Comparison of ENCODE assay signal across 1 cellular context in the genomic region with DNA sequence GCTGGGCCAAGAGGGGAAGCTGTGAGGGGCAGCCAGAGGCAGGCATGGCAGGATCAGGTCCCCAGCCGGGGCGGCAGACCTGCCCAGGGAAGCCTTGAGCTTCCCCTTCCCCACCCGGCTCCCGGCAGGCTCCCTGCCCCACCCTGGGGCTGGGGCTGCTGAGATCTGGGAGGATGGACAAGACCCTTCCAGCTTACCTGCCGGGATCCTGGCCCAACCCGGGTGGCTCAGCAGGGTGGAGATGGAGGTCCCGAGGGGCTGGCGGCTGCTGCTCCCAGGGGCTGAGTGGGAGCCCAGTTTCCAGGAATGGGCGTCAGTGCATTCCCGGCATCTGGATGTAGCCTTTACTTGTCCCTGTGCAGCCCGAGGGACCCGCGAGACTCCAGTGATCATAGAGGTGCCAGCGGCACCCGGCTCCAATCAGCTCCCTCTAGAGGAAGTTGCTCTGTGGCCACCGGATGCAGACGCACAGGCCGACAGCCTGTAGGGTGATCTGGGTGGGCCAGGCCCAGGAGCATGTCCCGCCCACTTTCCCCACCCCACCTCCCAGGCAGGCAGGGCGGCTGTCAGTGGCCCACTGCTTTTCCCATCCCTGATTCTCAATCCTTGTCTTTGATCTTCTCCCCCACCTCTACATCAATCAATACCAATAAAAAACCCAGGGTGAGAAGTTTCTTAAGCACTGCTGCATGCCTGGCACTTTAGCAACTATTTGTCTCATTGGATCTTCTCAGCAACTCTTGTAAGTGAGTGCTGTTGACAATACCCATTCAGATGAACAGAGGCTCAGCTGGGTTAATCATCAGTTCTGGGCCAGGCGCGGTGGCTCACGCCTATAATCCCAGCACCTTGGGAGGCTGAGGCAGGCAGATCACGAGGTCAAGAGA.
TF ChIP-seq lines count a peak whose summit lies in the region.

A gene (minus strand): TSS at position 449 of the 887 bp plus-strand sequence. CDS start 2,672 bp downstream, outside the sequence.

TF ChIP-seq in GM12878, 131 proteins besides CTCF, POLR2A, EP300 and RAD21 (continued from another document and continues in another):
- TF ChIP-seq HDAC2 (IDR thresholded peaks at IDR 0.05) (no peak), BACH1 (IDR thresholded peaks at IDR 0.05; ENCODE audit: borderline replicate concordance) (peak; percentile 19; the same call in 1 of the 2 replicates), RFX5 (IDR thresholded peaks at IDR 0.05; ENCODE audit: low read depth, low read length) (no peak), ZNF24 (IDR thresholded peaks at IDR 0.05) (no peak), TARDBP (IDR thresholded peaks at IDR 0.05; ENCODE audit: borderline replicate concordance) (no peak), SREBF1 (IDR thresholded peaks at IDR 0.05; ENCODE audit: low read length) (no peak), HDGF (IDR thresholded peaks at IDR 0.05) (0 out of 2 replicates have a peak, but pooled peaks have one; percentile 61), NBN (IDR thresholded peaks at IDR 0.05) (peak; percentile 80; the same call in 1 of the 2 replicates), PAX5 (IDR thresholded peaks at IDR 0.05; ENCODE audit: borderline replicate concordance, low read depth, low read length) (0 out of 2 replicates have a peak, but pooled peaks have one; percentile 36), MEF2B (IDR thresholded peaks at IDR 0.05; ENCODE audit: partially characterized antibody, poor library complexity, severe bottlenecking) (no peak), CREM (IDR thresholded peaks at IDR 0.05; ENCODE audit: low read depth) (peak; percentile 86), POU2F2 (IDR thresholded peaks at IDR 0.05; ENCODE audit: borderline replicate concordance, low read depth, low read length) (no peak), POLR2AphosphoS5 (IDR thresholded peaks at IDR 0.05; ENCODE audit: low read length) (peak; percentile 80), CREB1 (IDR thresholded peaks at IDR 0.05; ENCODE audit: low read depth) (peak; percentile 84), ATF7 (IDR thresholded peaks at IDR 0.05; ENCODE audit: low read depth) (0 out of 2 replicates have a peak, but pooled peaks have one; percentile 8), GATAD2B (conservative IDR thresholded peaks at IDR 0.05; ENCODE audit: low read depth) (0 out of 2 replicates have a peak, but pooled peaks have one; percentile 18), NFXL1 (IDR thresholded peaks at IDR 0.05; ENCODE audit: borderline replicate concordance) (no peak), MYB (IDR thresholded peaks at IDR 0.05; ENCODE audit: borderline replicate concordance, low read depth, low read length) (no peak), SIN3A (IDR thresholded peaks at IDR 0.05; ENCODE audit: low read depth, low read length) (0 out of 2 replicates have a peak, but pooled peaks have one; percentile 48), IKZF2 (IDR thresholded peaks at IDR 0.05) (peak in 1 of 2 experiments; percentile 13; a peak in 1 of 4 replicates), BRCA1 (IDR thresholded peaks at IDR 0.05; ENCODE audit: low read depth, low read length) (no peak), TBL1XR1 (IDR thresholded peaks at IDR 0.05; ENCODE audit: low read depth, low read length) (no peak), CEBPB (IDR thresholded peaks at IDR 0.05; ENCODE audit: borderline replicate concordance in 1 of 2, low read depth in 2 of 2, low read length in 2 of 2) (no peak), CBX3 (IDR thresholded peaks at IDR 0.05; ENCODE audit: borderline replicate concordance, low read depth) (no peak), SP1 (IDR thresholded peaks at IDR 0.05; ENCODE audit: low read depth, low read length) (peak; percentile 69), YBX1 (IDR thresholded peaks at IDR 0.05) (no peak), ZZZ3 (IDR thresholded peaks at IDR 0.05; ENCODE audit: control insufficient read depth, insufficient read length, low read depth) (no peak), LARP7 (IDR thresholded peaks at IDR 0.05) (no peak), SMC3 (IDR thresholded peaks at IDR 0.05; ENCODE audit: borderline replicate concordance, low read length) (no peak; the same call in 1 of the 2 replicates), RAD51 (IDR thresholded peaks at IDR 0.05) (no peak), RCOR1 (conservative IDR thresholded peaks at IDR 0.05; ENCODE audit: low read depth, low read length) (no peak), KLF5 (IDR thresholded peaks at IDR 0.05; ENCODE audit: partially characterized antibody) (no peak), TCF12 (IDR thresholded peaks at IDR 0.05; ENCODE audit: low read depth, low read length) (0 out of 2 replicates have a peak, but pooled peaks have one; percentile 9), TAF1 (IDR thresholded peaks at IDR 0.05; ENCODE audit: borderline replicate concordance, low read depth, low read length) (peak; percentile 75), TCF7 (IDR thresholded peaks at IDR 0.05; ENCODE audit: borderline replicate concordance) (no peak), BHLHE40 (IDR thresholded peaks at IDR 0.05; ENCODE audit: borderline replicate concordance in 1 of 2, low read depth in 2 of 2, low read length in 1 of 2) (peak in 1 of 2 experiments; percentile 55; a peak in 1 of 4 replicates)
- TF ChIP-seq, protein P1, sequence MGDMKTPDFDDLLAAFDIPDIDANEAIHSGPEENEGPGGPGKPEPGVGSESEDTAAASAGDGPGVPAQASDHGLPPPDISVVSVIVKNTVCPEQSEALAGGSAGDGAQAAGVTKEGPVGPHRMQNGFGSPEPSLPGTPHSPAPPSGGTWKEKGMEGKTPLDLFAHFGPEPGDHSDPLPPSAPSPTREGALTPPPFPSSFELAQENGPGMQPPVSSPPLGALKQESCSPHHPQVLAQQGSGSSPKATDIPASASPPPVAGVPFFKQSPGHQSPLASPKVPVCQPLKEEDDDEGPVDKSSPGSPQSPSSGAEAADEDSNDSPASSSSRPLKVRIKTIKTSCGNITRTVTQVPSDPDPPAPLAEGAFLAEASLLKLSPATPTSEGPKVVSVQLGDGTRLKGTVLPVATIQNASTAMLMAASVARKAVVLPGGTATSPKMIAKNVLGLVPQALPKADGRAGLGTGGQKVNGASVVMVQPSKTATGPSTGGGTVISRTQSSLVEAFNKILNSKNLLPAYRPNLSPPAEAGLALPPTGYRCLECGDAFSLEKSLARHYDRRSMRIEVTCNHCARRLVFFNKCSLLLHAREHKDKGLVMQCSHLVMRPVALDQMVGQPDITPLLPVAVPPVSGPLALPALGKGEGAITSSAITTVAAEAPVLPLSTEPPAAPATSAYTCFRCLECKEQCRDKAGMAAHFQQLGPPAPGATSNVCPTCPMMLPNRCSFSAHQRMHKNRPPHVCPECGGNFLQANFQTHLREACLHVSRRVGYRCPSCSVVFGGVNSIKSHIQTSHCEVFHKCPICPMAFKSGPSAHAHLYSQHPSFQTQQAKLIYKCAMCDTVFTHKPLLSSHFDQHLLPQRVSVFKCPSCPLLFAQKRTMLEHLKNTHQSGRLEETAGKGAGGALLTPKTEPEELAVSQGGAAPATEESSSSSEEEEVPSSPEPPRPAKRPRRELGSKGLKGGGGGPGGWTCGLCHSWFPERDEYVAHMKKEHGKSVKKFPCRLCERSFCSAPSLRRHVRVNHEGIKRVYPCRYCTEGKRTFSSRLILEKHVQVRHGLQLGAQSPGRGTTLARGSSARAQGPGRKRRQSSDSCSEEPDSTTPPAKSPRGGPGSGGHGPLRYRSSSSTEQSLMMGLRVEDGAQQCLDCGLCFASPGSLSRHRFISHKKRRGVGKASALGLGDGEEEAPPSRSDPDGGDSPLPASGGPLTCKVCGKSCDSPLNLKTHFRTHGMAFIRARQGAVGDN (IDR thresholded peaks at IDR 0.05) = peak; percentile 41
- TF ChIP-seq, protein P2, sequence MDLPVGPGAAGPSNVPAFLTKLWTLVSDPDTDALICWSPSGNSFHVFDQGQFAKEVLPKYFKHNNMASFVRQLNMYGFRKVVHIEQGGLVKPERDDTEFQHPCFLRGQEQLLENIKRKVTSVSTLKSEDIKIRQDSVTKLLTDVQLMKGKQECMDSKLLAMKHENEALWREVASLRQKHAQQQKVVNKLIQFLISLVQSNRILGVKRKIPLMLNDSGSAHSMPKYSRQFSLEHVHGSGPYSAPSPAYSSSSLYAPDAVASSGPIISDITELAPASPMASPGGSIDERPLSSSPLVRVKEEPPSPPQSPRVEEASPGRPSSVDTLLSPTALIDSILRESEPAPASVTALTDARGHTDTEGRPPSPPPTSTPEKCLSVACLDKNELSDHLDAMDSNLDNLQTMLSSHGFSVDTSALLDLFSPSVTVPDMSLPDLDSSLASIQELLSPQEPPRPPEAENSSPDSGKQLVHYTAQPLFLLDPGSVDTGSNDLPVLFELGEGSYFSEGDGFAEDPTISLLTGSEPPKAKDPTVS (IDR thresholded peaks at IDR 0.05; ENCODE audit: low read depth, low read length) = no peak
- TF ChIP-seq, protein P3, sequence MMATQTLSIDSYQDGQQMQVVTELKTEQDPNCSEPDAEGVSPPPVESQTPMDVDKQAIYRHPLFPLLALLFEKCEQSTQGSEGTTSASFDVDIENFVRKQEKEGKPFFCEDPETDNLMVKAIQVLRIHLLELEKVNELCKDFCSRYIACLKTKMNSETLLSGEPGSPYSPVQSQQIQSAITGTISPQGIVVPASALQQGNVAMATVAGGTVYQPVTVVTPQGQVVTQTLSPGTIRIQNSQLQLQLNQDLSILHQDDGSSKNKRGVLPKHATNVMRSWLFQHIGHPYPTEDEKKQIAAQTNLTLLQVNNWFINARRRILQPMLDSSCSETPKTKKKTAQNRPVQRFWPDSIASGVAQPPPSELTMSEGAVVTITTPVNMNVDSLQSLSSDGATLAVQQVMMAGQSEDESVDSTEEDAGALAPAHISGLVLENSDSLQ (IDR thresholded peaks at IDR 0.05) = peak; percentile 68
- TF ChIP-seq, protein P4, sequence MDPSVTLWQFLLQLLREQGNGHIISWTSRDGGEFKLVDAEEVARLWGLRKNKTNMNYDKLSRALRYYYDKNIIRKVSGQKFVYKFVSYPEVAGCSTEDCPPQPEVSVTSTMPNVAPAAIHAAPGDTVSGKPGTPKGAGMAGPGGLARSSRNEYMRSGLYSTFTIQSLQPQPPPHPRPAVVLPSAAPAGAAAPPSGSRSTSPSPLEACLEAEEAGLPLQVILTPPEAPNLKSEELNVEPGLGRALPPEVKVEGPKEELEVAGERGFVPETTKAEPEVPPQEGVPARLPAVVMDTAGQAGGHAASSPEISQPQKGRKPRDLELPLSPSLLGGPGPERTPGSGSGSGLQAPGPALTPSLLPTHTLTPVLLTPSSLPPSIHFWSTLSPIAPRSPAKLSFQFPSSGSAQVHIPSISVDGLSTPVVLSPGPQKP (IDR thresholded peaks at IDR 0.05; ENCODE audit: low read depth, low read length) = no peak
- TF ChIP-seq, protein P5, sequence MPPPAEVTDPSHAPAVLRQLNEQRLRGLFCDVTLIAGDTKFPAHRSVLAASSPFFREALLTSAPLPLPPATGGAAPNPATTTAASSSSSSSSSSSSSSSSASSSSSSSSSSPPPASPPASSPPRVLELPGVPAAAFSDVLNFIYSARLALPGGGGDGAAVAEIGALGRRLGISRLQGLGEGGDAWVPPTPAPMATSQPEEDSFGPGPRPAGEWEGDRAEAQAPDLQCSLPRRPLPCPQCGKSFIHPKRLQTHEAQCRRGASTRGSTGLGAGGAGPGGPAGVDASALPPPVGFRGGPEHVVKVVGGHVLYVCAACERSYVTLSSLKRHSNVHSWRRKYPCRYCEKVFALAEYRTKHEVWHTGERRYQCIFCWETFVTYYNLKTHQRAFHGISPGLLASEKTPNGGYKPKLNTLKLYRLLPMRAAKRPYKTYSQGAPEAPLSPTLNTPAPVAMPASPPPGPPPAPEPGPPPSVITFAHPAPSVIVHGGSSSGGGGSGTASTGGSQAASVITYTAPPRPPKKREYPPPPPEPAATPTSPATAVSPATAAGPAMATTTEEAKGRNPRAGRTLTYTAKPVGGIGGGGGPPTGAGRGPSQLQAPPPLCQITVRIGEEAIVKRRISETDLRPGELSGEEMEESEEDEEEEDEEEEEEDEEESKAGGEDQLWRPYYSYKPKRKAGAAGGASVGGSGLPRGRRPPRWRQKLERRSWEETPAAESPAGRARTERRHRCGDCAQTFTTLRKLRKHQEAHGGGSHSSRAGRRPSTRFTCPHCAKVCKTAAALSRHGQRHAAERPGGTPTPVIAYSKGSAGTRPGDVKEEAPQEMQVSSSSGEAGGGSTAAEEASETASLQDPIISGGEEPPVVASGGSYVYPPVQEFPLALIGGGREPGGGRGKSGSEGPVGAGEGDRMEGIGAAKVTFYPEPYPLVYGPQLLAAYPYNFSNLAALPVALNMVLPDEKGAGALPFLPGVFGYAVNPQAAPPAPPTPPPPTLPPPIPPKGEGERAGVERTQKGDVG (CRISPR knock-in tag; IDR thresholded peaks at IDR 0.05) = no peak
- TF ChIP-seq, protein P6, sequence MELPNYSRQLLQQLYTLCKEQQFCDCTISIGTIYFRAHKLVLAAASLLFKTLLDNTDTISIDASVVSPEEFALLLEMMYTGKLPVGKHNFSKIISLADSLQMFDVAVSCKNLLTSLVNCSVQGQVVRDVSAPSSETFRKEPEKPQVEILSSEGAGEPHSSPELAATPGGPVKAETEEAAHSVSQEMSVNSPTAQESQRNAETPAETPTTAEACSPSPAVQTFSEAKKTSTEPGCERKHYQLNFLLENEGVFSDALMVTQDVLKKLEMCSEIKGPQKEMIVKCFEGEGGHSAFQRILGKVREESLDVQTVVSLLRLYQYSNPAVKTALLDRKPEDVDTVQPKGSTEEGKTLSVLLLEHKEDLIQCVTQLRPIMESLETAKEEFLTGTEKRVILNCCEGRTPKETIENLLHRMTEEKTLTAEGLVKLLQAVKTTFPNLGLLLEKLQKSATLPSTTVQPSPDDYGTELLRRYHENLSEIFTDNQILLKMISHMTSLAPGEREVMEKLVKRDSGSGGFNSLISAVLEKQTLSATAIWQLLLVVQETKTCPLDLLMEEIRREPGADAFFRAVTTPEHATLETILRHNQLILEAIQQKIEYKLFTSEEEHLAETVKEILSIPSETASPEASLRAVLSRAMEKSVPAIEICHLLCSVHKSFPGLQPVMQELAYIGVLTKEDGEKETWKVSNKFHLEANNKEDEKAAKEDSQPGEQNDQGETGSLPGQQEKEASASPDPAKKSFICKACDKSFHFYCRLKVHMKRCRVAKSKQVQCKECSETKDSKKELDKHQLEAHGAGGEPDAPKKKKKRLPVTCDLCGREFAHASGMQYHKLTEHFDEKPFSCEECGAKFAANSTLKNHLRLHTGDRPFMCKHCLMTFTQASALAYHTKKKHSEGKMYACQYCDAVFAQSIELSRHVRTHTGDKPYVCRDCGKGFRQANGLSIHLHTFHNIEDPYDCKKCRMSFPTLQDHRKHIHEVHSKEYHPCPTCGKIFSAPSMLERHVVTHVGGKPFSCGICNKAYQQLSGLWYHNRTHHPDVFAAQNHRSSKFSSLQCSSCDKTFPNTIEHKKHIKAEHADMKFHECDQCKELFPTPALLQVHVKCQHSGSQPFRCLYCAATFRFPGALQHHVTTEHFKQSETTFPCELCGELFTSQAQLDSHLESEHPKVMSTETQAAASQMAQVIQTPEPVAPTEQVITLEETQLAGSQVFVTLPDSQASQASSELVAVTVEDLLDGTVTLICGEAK (IDR thresholded peaks at IDR 0.05; ENCODE audit: borderline replicate concordance) = peak; percentile 84; the same call in 1 of the 2 replicates
- TF ChIP-seq, protein P7, sequence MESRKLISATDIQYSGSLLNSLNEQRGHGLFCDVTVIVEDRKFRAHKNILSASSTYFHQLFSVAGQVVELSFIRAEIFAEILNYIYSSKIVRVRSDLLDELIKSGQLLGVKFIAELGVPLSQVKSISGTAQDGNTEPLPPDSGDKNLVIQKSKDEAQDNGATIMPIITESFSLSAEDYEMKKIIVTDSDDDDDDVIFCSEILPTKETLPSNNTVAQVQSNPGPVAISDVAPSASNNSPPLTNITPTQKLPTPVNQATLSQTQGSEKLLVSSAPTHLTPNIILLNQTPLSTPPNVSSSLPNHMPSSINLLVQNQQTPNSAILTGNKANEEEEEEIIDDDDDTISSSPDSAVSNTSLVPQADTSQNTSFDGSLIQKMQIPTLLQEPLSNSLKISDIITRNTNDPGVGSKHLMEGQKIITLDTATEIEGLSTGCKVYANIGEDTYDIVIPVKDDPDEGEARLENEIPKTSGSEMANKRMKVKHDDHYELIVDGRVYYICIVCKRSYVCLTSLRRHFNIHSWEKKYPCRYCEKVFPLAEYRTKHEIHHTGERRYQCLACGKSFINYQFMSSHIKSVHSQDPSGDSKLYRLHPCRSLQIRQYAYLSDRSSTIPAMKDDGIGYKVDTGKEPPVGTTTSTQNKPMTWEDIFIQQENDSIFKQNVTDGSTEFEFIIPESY (IDR thresholded peaks at IDR 0.05) = no peak
